29 cellular contexts compared by ENCODE assay signal in genomic region chr3:101897013-101897412, GRCh38.
"Had no signal": no experiment of that assay in that cellular context is flagged by ENCODE, and none has a peak within 500 bp of the region (broad histone marks: within the 10 kb centered on the region; RNA-seq: fewer than 3 reads in every experiment).

No MANE protein-coding gene starts in this region.

- H3K4me2 ChIP-seq: hepatocyte had no signal

- H3K4me3 Mint-ChIP-seq: dendritic cell treated with granulocyte-macrophage colony-stimulating factor and Interleukin-4, amounts not matched to agents 40 ng/mL and 50 ng/mL, for 4 days; effector memory CD8-positive, alpha-beta T cell; endodermal cell had no signal

- H3K4me1 Mint-ChIP-seq: endodermal cell had no signal

- H3K36me3 ChIP-seq: esophagus muscularis mucosa, esophagus squamous epithelium, gastrocnemius medialis, gastroesophageal sphincter, heart left ventricle, heart right ventricle had no signal

- FAIRE-seq: endometrium, endothelial cell of umbilical vein, frontal cortex had no signal

- H3K27ac Mint-ChIP-seq: dendritic cell treated with granulocyte-macrophage colony-stimulating factor and Interleukin-4, amounts not matched to agents 40 ng/mL and 50 ng/mL, for 4 days; effector memory CD8-positive, alpha-beta T cell; endodermal cell had no signal

- H2AFZ ChIP-seq: hepatocyte had no signal

- H3K27me3 ChIP-seq: dorsolateral prefrontal cortex, esophagus muscularis mucosa, esophagus squamous epithelium, foreskin keratinocyte, gastrocnemius medialis, gastroesophageal sphincter, heart left ventricle, heart right ventricle, hepatocyte had no signal

- H3K4me3 ChIP-seq: coronary artery, dorsolateral prefrontal cortex, esophagus muscularis mucosa, esophagus squamous epithelium, gastrocnemius medialis, gastroesophageal sphincter, heart left ventricle, heart right ventricle, hepatocyte had no signal

- H3K9me3 ChIP-seq: esophagus muscularis mucosa, esophagus squamous epithelium, gastrocnemius medialis, gastroesophageal sphincter had no signal

- ATAC-seq: effector memory CD8-positive, alpha-beta T cell; esophagus mucosa; foreskin keratinocyte; gastrocnemius medialis; gastroesophageal sphincter; heart left ventricle; heart right ventricle had no signal

- H3K79me2 ChIP-seq: hepatocyte had no signal

- H3K27ac ChIP-seq: coronary artery, dorsolateral prefrontal cortex, epithelial cell of prostate, esophagus muscularis mucosa, esophagus squamous epithelium, foreskin keratinocyte, gastrocnemius medialis, gastroesophageal sphincter, heart left ventricle, heart right ventricle, hepatocyte had no signal

- H3K9me3 Mint-ChIP-seq: effector memory CD8-positive, alpha-beta T cell had no signal

- H3K27me3 Mint-ChIP-seq: dendritic cell treated with granulocyte-macrophage colony-stimulating factor and Interleukin-4, amounts not matched to agents 40 ng/mL and 50 ng/mL, for 4 days; effector memory CD8-positive, alpha-beta T cell had no signal

- DNase-seq: cortex of kidney; dermis blood vessel endothelial cell; dorsolateral prefrontal cortex; effector CD4-positive, alpha-beta T cell; effector CD8-positive, alpha-beta T cell; effector memory CD4-positive, alpha-beta T cell; effector memory CD8-positive, alpha-beta T cell; endodermal cell; erythroblast; esophagus squamous epithelium; foreskin fibroblast; foreskin keratinocyte; foreskin melanocyte; gastrocnemius medialis; glutamatergic neuron; head of caudate nucleus; heart left ventricle; heart right ventricle; hippocampal formation had no signal

- H3K4me1 ChIP-seq: esophagus muscularis mucosa, esophagus squamous epithelium, gastrocnemius medialis, gastroesophageal sphincter had no signal
